18 cellular contexts compared by ENCODE assay signal in genomic region chr6:90496617-90497016, GRCh38.
DNase-seq lines count a peak whose midpoint lies in the region; ATAC-seq and TF ChIP-seq lines count a peak whose summit lies in the region.
"Had no signal": no experiment of that assay in that cellular context is flagged by ENCODE, and none has a peak within 500 bp of the region (broad histone marks: within the 10 kb centered on the region; RNA-seq: fewer than 3 reads in every experiment).

No MANE protein-coding gene starts in this region.

- peaks cover 51% of the 10 kb centered on the region for H3F3A ChIP-seq in neural progenitor cell (ENCODE audit: low read depth)

- ATAC-seq in GM18511 (IDR thresholded peaks at IDR 0.05; ENCODE audit: unreplicated experiment) (no peak), mucosa of descending colon (no peak)
- ATAC-seq in activated CD8-positive, alpha-beta memory T cell treated with anti-CD3 and anti-CD28 coated beads, Interleukin-2, amount 10 ng/mL, durations not matched to agents 7 days and 5 days = no peak
- ATAC-seq: GM12878 had no signal

- no peaks in the 10 kb centered on the region for H3K79me2 ChIP-seq in neural progenitor cell (ENCODE audit: low read depth)

- H4K20me1 ChIP-seq in neural progenitor cell (ENCODE audit: low read depth) = no peaks in the 10 kb centered on the region

- H3K4me1 ChIP-seq in ectodermal cell (ENCODE audit: control insufficient read depth, insufficient read depth, low read length) (peaks cover 35% of the 10 kb centered on the region), iPS-20b (ENCODE audit: insufficient read depth, low read length) (peaks cover 42% of the 10 kb centered on the region; the same call in 1 of the 2 replicates), neural progenitor cell (peaks cover 50% of the 10 kb centered on the region), mucosa of descending colon (ENCODE audit: low read depth) (no peaks in the 10 kb centered on the region)

- no peaks in the 10 kb centered on the region for H3K9me3 Mint-ChIP-seq in neural progenitor cell
- no peaks in the 10 kb centered on the region for H3K9me3 Mint-ChIP-seq in activated CD8-positive, alpha-beta memory T cell treated with anti-CD3 and anti-CD28 coated beads, Interleukin-2, amount 10 ng/mL, durations not matched to agents 7 days and 5 days (ENCODE audit: low read depth)

- peaks cover 2% of the 10 kb centered on the region for H3K36me3 Mint-ChIP-seq in neural progenitor cell
- no peaks in the 10 kb centered on the region for H3K36me3 Mint-ChIP-seq in activated CD8-positive, alpha-beta memory T cell treated with anti-CD3 and anti-CD28 coated beads, Interleukin-2, amount 10 ng/mL, durations not matched to agents 7 days and 5 days
- H3K36me3 Mint-ChIP-seq: CD14-positive monocyte had no signal

- no peaks in the 10 kb centered on the region for H3K27me3 ChIP-seq in H7 (ENCODE audit: control insufficient read depth, insufficient read depth, low read length)
- no peaks in the 10 kb centered on the region for H3K27me3 ChIP-seq in ectodermal cell (ENCODE audit: control insufficient read depth, insufficient read depth, low read length, poor library complexity, severe bottlenecking)
- no peaks in the 10 kb centered on the region for H3K27me3 ChIP-seq in iPS-20b (ENCODE audit: insufficient read depth, low read length)
- no peaks in the 10 kb centered on the region for H3K27me3 ChIP-seq in neural progenitor cell
- H3K27me3 ChIP-seq: MG63 had no signal

- intact Hi-C loops in mucosa of descending colon (cut with DNase I, micrococcal nuclease) = no loop called here

- H3K9ac ChIP-seq in iPS-20b (ENCODE audit: low read depth, low read length) (peak overlapping the region; percentile 46; the same call in 1 of the 2 replicates), neural progenitor cell (no peak overlapping the region)
- H3K9ac ChIP-seq: KMS-11 had no signal

- no peaks in the 10 kb centered on the region for H3K36me3 ChIP-seq in H7 (replicated peaks; ENCODE audit: control insufficient read depth, insufficient read depth, low read length)
- H3K36me3 ChIP-seq in ectodermal cell (ENCODE audit: control insufficient read depth, insufficient read depth, low read length) = no peaks in the 10 kb centered on the region
- H3K36me3 ChIP-seq in iPS-20b (ENCODE audit: insufficient read depth, low read depth, low read length) = no peaks in the 10 kb centered on the region
- no peaks in the 10 kb centered on the region for H3K36me3 ChIP-seq in neural progenitor cell
- no peaks in the 10 kb centered on the region for H3K36me3 ChIP-seq in mucosa of descending colon (ENCODE audit: low read depth)
- H3K36me3 ChIP-seq: MG63 had no signal

- H3K27me3 Mint-ChIP-seq in neural progenitor cell (ENCODE audit: insufficient read depth, low read depth) = no peaks in the 10 kb centered on the region
- peaks cover 33% of the 10 kb centered on the region for H3K27me3 Mint-ChIP-seq in activated CD8-positive, alpha-beta memory T cell treated with anti-CD3 and anti-CD28 coated beads, Interleukin-2, amount 10 ng/mL, durations not matched to agents 7 days and 5 days

- H3K4me1 Mint-ChIP-seq in neural progenitor cell = peaks cover 47% of the 10 kb centered on the region
- H3K4me1 Mint-ChIP-seq in activated CD8-positive, alpha-beta memory T cell treated with anti-CD3 and anti-CD28 coated beads, Interleukin-2, amount 10 ng/mL, durations not matched to agents 7 days and 5 days = peaks cover 7% of the 10 kb centered on the region

- H3K9me3 ChIP-seq in ectodermal cell (ENCODE audit: control insufficient read depth, low read length) = no peaks in the 10 kb centered on the region
- H3K9me3 ChIP-seq in iPS-20b (ENCODE audit: insufficient read depth, low read depth, low read length) = no peaks in the 10 kb centered on the region
- H3K9me3 ChIP-seq in neural progenitor cell (ENCODE audit: low read depth) = no peaks in the 10 kb centered on the region
- no peaks in the 10 kb centered on the region for H3K9me3 ChIP-seq in mucosa of descending colon
- H3K9me3 ChIP-seq: Caco-2, MG63 had no signal

- WGBS in ectodermal cell, 2 experiments = 46 to 49% methylated on average over 7 of the region's 7 CpGs

- H3K27ac ChIP-seq in ectodermal cell (ENCODE audit: insufficient read depth, low read depth, low read length, poor library complexity, severe bottlenecking) (peak overlapping the region; percentile 69), iPS-20b (ENCODE audit: low read length) (peak overlapping the region; percentile 41), neural progenitor cell (peak overlapping the region; percentile 89)
- H3K27ac ChIP-seq: KMS-11 had no signal

- DNase-seq in H7 (peak; percentile 29), neural progenitor cell (ENCODE audit: low spot score) (peak; percentile 56), mucosa of descending colon (no peak)
- DNase-seq in activated CD8-positive, alpha-beta memory T cell treated with anti-CD3 and anti-CD28 coated beads, Interleukin-2, amount 10 ng/mL, durations not matched to agents 7 days and 5 days = no peak
- no peak for DNase-seq in stimulated activated CD4-positive, alpha-beta T cell treated with anti-CD3 and anti-CD28 coated beads, Interleukin-4, amount 100 ng/mL, for 24 hours
- DNase-seq: Caco-2, DMS53, MG63, NCI-H1092 treated with DMSO at 0.1 percent for 48 hours, NCI-H187 treated with DMSO at 0.1 percent for 48 hours, NCI-H524 treated with DMSO at 0.1 percent for 48 hours, SIG-M5 had no signal

- CTCF ChIA-PET in activated CD8-positive, alpha-beta memory T cell treated with anti-CD3 and anti-CD28 coated beads, Interleukin-2, amount 10 ng/mL, durations not matched to agents 7 days and 5 days (lab: Charles Lee) = interaction anchor here (1.6 kb wide), 1 partner anchor 17 kb away, joined by 4 read pairs; no protein-coding TSS in a partner anchor

- H2AFZ ChIP-seq in neural progenitor cell (replicated peaks) = no peak overlapping the region

- H3K4me2 ChIP-seq in neural progenitor cell = peak overlapping the region; percentile 73
- H3K4me2 ChIP-seq: KMS-11 had no signal

- H3K27ac Mint-ChIP-seq in neural progenitor cell = peak overlapping the region; percentile 75
- no peak overlapping the region for H3K27ac Mint-ChIP-seq in activated CD8-positive, alpha-beta memory T cell treated with anti-CD3 and anti-CD28 coated beads, Interleukin-2, amount 10 ng/mL, durations not matched to agents 7 days and 5 days
- H3K27ac Mint-ChIP-seq: CD14-positive monocyte had no signal

- TF ChIP-seq CTCF in neural progenitor cell (IDR thresholded peaks at IDR 0.05) (no peak), mucosa of descending colon (IDR thresholded peaks at IDR 0.05) (no peak)

- H3K4me3 ChIP-seq in H7 (ENCODE audit: insufficient read depth, low read depth, low read length) = no peak overlapping the region
- H3K4me3 ChIP-seq in ectodermal cell (ENCODE audit: insufficient read depth, low read depth, low read length) = no peak overlapping the region
- H3K4me3 ChIP-seq in iPS-20b (ENCODE audit: low read length) = peak overlapping the region; percentile 4; the same call in 1 of the 2 replicates
- peak overlapping the region; percentile 22 for H3K4me3 ChIP-seq in neural progenitor cell
- H3K4me3 ChIP-seq in mucosa of descending colon = no peak overlapping the region
- H3K4me3 ChIP-seq: GM12878, MG63 had no signal

- no peak overlapping the region for H3K4me3 Mint-ChIP-seq in neural progenitor cell
- no peak overlapping the region for H3K4me3 Mint-ChIP-seq in activated CD8-positive, alpha-beta memory T cell treated with anti-CD3 and anti-CD28 coated beads, Interleukin-2, amount 10 ng/mL, durations not matched to agents 7 days and 5 days
- H3K4me3 Mint-ChIP-seq: CD14-positive monocyte had no signal

Comparison
In these comparisons a context has a peak if more than half of its experiments do, and no peak if none do; other contexts are left out.
1. DNase-seq: peak in H7 (single experiment) and neural progenitor cell (single experiment); none in mucosa of descending colon (0 of 3), activated CD8-positive, alpha-beta memory T cell treated with anti-CD3 and anti-CD28 coated beads, Interleukin-2, amount 10 ng/mL, durations not matched to agents 7 days and 5 days (single experiment) and stimulated activated CD4-positive, alpha-beta T cell treated with anti-CD3 and anti-CD28 coated beads, Interleukin-4, amount 100 ng/mL, for 24 hours (single experiment).
2. H3K4me3 ChIP-seq: peak in iPS-20b (single experiment) and neural progenitor cell (single experiment); none in H7 (single experiment), ectodermal cell (single experiment) and mucosa of descending colon (single experiment).
3. Peak in every context shown above with its lines, with median percentiles within 50 percentile points of each other: H3K27ac ChIP-seq.